21 cellular contexts compared by ENCODE assay signal in the genomic region with DNA sequence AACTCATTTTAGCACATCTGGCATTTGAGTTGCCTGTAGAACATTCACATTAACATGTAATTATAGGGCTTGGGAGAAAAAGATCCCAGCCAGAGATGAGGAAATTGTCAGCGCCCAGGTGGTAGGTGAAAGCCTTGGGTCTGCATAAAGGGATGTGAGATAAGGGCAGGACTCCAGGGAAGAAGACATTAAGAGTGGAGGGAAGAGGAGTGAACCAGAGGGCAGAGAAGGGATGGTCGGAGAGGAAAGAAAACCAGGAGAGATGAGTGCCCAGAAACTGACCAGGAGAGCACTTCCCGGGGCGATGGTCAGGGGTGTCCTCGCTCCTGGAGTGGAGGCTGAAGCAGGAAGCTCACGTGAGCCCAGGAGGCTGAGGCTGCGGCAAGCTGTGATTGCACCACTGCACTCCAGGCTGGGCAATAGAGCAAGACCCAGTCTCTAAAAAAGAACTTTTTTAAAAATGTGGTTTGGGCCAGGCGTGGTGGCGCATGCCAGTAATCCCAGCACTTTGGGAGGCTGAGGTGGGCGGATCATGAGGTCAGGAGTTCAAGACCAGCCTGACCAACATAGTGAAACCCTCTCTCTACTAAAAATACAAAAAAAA. TPM values are rescaled to one million over a fixed set of nuclear protein-coding genes. Genes with fewer than 3 reads are reported as not detected.
"Had no signal": no experiment of that assay in that cellular context is flagged by ENCODE, and none has a peak within 500 bp of the region (broad histone marks: within the 10 kb centered on the region; RNA-seq: fewer than 3 reads in every experiment).

No MANE protein-coding gene starts in this region.

- H3K27ac Mint-ChIP-seq: activated T-cell treated with anti-CD3 and anti-CD28 coated beads, Interleukin-2, amount 50 U/mL, for 72 hours; progenitor cell of endocrine pancreas; stimulated activated naive CD8-positive, alpha-beta T cell treated with anti-CD3 and anti-CD28 coated beads, Interleukin-15, Interleukin-2, amounts not matched to agents 100 ng/mL and 50 ng/mL, for 24 hours had no signal

- H3K9me3 Mint-ChIP-seq: activated T-cell treated with anti-CD3 and anti-CD28 coated beads, Interleukin-2, amount 50 U/mL, for 72 hours; stimulated activated naive CD8-positive, alpha-beta T cell treated with anti-CD3 and anti-CD28 coated beads, Interleukin-15, Interleukin-2, amounts not matched to agents 100 ng/mL and 50 ng/mL, for 24 hours had no signal

- ATAC-seq: activated T-cell treated with anti-CD3 and anti-CD28 coated beads, Interleukin-2, amount 50 U/mL, for 72 hours; heart right ventricle had no signal

- H3K36me3 ChIP-seq: right atrium auricular region, tibial nerve, uterus had no signal

- DNase-seq: activated CD4-positive, alpha-beta T cell treated with anti-CD3 and anti-CD28 coated beads for 1 hour; activated effector memory CD4-positive, alpha-beta T cell treated with anti-CD3 and anti-CD28 coated beads, Interleukin-2, amount 50 U/mL, for 16 hours; activated naive CD4-positive, alpha-beta T cell treated with anti-CD3 and anti-CD28 coated beads, Interleukin-2, amount 50 U/mL, for 16 hours; activated T-cell treated with anti-CD3 and anti-CD28 coated beads, Interleukin-2, amount 50 U/mL, for 72 hours; dermis blood vessel endothelial cell; effector memory CD4-positive, alpha-beta T cell; heart right ventricle; kidney glomerular epithelial cell; left ventricle myocardium inferior; mammary epithelial cell; midbrain; uterus had no signal

- H3K9me3 ChIP-seq: esophagus muscularis mucosa, heart right ventricle, left ventricle myocardium inferior, right atrium auricular region, tibial nerve, uterus had no signal

- H3K4me3 Mint-ChIP-seq: activated T-cell treated with anti-CD3 and anti-CD28 coated beads, Interleukin-2, amount 50 U/mL, for 72 hours; stimulated activated naive CD8-positive, alpha-beta T cell treated with anti-CD3 and anti-CD28 coated beads, Interleukin-15, Interleukin-2, amounts not matched to agents 100 ng/mL and 50 ng/mL, for 24 hours had no signal

- H3K27me3 ChIP-seq: right atrium auricular region had no signal

- H3K4me3 ChIP-seq: esophagus muscularis mucosa, heart right ventricle, left ventricle myocardium inferior, right atrium auricular region, skin epidermis, tibial nerve, uterus had no signal

- H3K27ac ChIP-seq: esophagus muscularis mucosa, heart right ventricle, left ventricle myocardium inferior, right atrium auricular region, skin epidermis, tibial nerve, uterus, VCaP had no signal

RNA-seq across cellular contexts. Expression of a gene that starts 49.5 kb away (rescaled TPM):
- total RNA-seq: activated CD8-positive, alpha-beta memory T cell treated with anti-CD3 and anti-CD28 coated beads for 36 hours; activated T-cell treated with anti-CD3 and anti-CD28 coated beads, Interleukin-2, amount 50 U/mL, for 72 hours had no signal
- polyA plus RNA-seq: mammary epithelial cell, neural cell had no signal
